Comparison of ENCODE assay signal across 19 cellular contexts in genomic region chr5:136891175-136891574, GRCh38.
"Had no signal": no experiment of that assay in that cellular context is flagged by ENCODE, and none has a peak within 500 bp of the region (broad histone marks: within the 10 kb centered on the region; RNA-seq: fewer than 3 reads in every experiment).

No MANE protein-coding gene starts in this region.

- H3K27me3 Mint-ChIP-seq: activated B cell treated with CpG ODN at 0.5 μM for 24 hours; activated CD8-positive, alpha-beta T cell treated with anti-CD3 and anti-CD28 coated beads for 36 hours had no signal

- ATAC-seq: activated CD8-positive, alpha-beta T cell treated with anti-CD3 and anti-CD28 coated beads for 36 hours; activated T-cell treated with anti-CD3 and anti-CD28 coated beads, Interleukin-2, amount 50 U/mL, for 4 hours had no signal

- H3K36me3 ChIP-seq: cardiac muscle cell, esophagus muscularis mucosa, right atrium auricular region, tibial nerve, vagina had no signal

- H3K27me3 ChIP-seq: esophagus muscularis mucosa, right atrium auricular region, tibial nerve, vagina had no signal

- H3K27ac ChIP-seq: cardiac muscle cell, dorsolateral prefrontal cortex, esophagus muscularis mucosa, right atrium auricular region, skin epidermis, tibial nerve, vagina had no signal

- DNase-seq: activated B cell treated with CpG ODN at 0.5 μM for 24 hours; activated CD4-positive, alpha-beta T cell treated with anti-CD3 and anti-CD28 coated beads for 48 hours; activated CD8-positive, alpha-beta T cell treated with anti-CD3 and anti-CD28 coated beads for 36 hours; activated effector memory CD4-positive, alpha-beta T cell treated with Interleukin-2 at 50 U/mL for 16 hours; activated naive CD4-positive, alpha-beta T cell treated with anti-CD3 and anti-CD28 coated beads, Interleukin-2, amount 50 U/mL, for 16 hours; activated T-cell treated with anti-CD3 and anti-CD28 coated beads, Interleukin-2, amount 50 U/mL, for 4 hours; dorsolateral prefrontal cortex; foreskin melanocyte; head of caudate nucleus; posterior cingulate gyrus; stimulated activated CD4-positive, alpha-beta T cell treated with anti-CD3 and anti-CD28 coated beads, Interleukin-15, amount 100 ng/mL, for 24 hours; stimulated activated CD4-positive, alpha-beta T cell treated with anti-CD3 and anti-CD28 coated beads, Interleukin-4, amount 100 ng/mL, for 1 hour; stimulated activated naive CD4-positive, alpha-beta T cell had no signal

- H3K27ac Mint-ChIP-seq: activated B cell treated with CpG ODN at 0.5 μM for 24 hours; activated CD8-positive, alpha-beta T cell treated with anti-CD3 and anti-CD28 coated beads for 36 hours had no signal

- H3K9me3 ChIP-seq: esophagus muscularis mucosa, right atrium auricular region, tibial nerve, vagina had no signal

- H3K4me1 ChIP-seq: esophagus muscularis mucosa, right atrium auricular region, tibial nerve, vagina had no signal

- H3K4me3 ChIP-seq: cardiac muscle cell, dorsolateral prefrontal cortex, esophagus muscularis mucosa, right atrium auricular region, skin epidermis, tibial nerve, vagina had no signal

- H3K4me3 Mint-ChIP-seq: activated B cell treated with CpG ODN at 0.5 μM for 24 hours; activated CD8-positive, alpha-beta T cell treated with anti-CD3 and anti-CD28 coated beads for 36 hours; activated T-cell treated with anti-CD3 and anti-CD28 coated beads, Interleukin-2, amount 50 U/mL, for 4 hours had no signal

- H3K4me1 Mint-ChIP-seq: activated B cell treated with CpG ODN at 0.5 μM for 24 hours had no signal

- H3K9me3 Mint-ChIP-seq: activated CD8-positive, alpha-beta T cell treated with anti-CD3 and anti-CD28 coated beads for 36 hours; activated T-cell treated with anti-CD3 and anti-CD28 coated beads, Interleukin-2, amount 50 U/mL, for 4 hours had no signal
